ENCODE assay signal across 19 cellular contexts in the genomic region with DNA sequence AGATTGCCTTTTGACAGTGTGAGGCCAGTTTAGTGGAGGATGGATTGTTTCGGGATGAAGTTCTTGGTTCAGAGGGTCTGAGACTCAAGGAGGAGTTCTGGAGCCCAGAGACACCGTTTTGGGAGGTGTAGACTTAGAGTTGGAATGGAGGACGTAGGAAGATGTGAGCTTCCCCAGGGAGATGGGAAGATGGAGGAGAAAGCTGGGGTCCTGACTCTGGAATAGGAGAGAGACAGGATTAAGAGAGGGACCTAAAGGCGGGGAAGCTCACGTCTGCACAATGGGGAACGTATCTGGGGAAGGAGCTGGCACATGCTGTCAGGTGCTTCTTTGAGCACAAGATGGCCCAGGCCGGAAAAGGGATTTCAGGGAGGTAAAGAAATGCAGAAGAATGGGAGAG.
A peak's percentile ranks its signal among the peaks of the same experiment; 100 is the strongest.
DNase-seq lines count a peak whose midpoint lies in the region; FAIRE-seq and TF ChIP-seq lines count a peak whose summit lies in the region.
"Had no signal": no experiment of that assay in that cellular context is flagged by ENCODE, and none has a peak within 500 bp of the region (broad histone marks: within the 10 kb centered on the region; RNA-seq: fewer than 3 reads in every experiment).

No MANE protein-coding gene starts in this region.

- peaks cover 3% of the 10 kb centered on the region for H3K36me3 Mint-ChIP-seq in T-helper 1 cell treated with Interleukin-12 subunit alpha and Interleukin-12 subunit beta and Interleukin-4 antibody, amounts not matched to agents 30 μg/mL and 1 μg/mL, for 36 hours (ENCODE audit: low read depth)
- H3K36me3 Mint-ChIP-seq in activated naive CD4-positive, alpha-beta T cell treated with anti-CD3 and anti-CD28 coated beads, Interleukin-2, amount 10 ng/mL, durations not matched to agents 7 days and 5 days, result no peaks in the 10 kb centered on the region
- H3K36me3 Mint-ChIP-seq: CD8-positive, alpha-beta memory T cell had no signal

- 0 out of 2 replicates have a peak overlapping the region, but pooled peaks have one; percentile 9 for H2BK12ac ChIP-seq in H1 (ENCODE audit: low read depth, low read length)

- no peak overlapping the region for H2BK15ac ChIP-seq in H1 (ENCODE audit: low read length)

- no peak overlapping the region for H3K4me2 ChIP-seq in H1 (ENCODE audit: insufficient read depth in 1 of 2, low read depth in 2 of 2, low read length in 2 of 2)

- no peaks in the 10 kb centered on the region for H3K27me3 ChIP-seq in H1 (replicated peaks in 1 of 4; ENCODE audit: control insufficient read depth in 3 of 4, extremely low read depth in 1 of 4, insufficient read depth in 3 of 4, low read length in 3 of 4)
- H3K27me3 ChIP-seq in esophagus squamous epithelium, result peaks cover 0 to 11% (median 0%) of the 10 kb centered on the region in 4 donors

- DNase-seq in T-helper 1 cell (no peak), H1 (ENCODE audit: low read depth in 1 of 2, low spot score in 2 of 2) (no peak), esophagus squamous epithelium (lab: John Stamatoyannopoulos, UW) (no peak), SW480 (ENCODE audit: low spot score) (no peak)
- DNase-seq in activated naive CD4-positive, alpha-beta T cell treated with anti-CD3 and anti-CD28 coated beads, Interleukin-2, amount 10 ng/mL, durations not matched to agents 7 days and 5 days, result no peak
- no peak for DNase-seq in activated naive CD4-positive, alpha-beta T cell treated with anti-CD3 and anti-CD28 coated beads, Interleukin-2, amount 50 U/mL, for 16 hours
- DNase-seq in NK-92 treated with Interleukin-12 subunit alpha and Interleukin-12 subunit beta, amount 100 ng/mL, for 24 hours (lab: John Stamatoyannopoulos, UW), result no peak
- DNase-seq: CD8-positive, alpha-beta memory T cell; DMS79; H9; NCI-H1105; NCI-H1694; NCI-H2227 treated with DMSO at 0.1 percent for 48 hours; NCI-H524 treated with DMSO at 0.1 percent for 48 hours had no signal

- no peaks in the 10 kb centered on the region for H3K79me2 ChIP-seq in H1 (ENCODE audit: control insufficient read depth in 1 of 2, insufficient read depth in 2 of 2, low read length in 2 of 2)

- H3K4ac ChIP-seq in H1 (replicated peaks; ENCODE audit: insufficient read length, low read depth, low read length), result no peak overlapping the region

- no peak overlapping the region for H2AK5ac ChIP-seq in H1 (ENCODE audit: low read depth, low read length)

- H4K91ac ChIP-seq in H1 (replicated peaks; ENCODE audit: insufficient read length, low read length), result no peak overlapping the region

- H3K27ac ChIP-seq in H1 (ENCODE audit: low read depth, low read length), result no peak overlapping the region
- no peak overlapping the region for H3K27ac ChIP-seq in esophagus squamous epithelium
- H3K27ac ChIP-seq: 22Rv1 had no signal

- TF ChIP-seq POLR2A in H1 (IDR thresholded peaks at IDR 0.05; ENCODE audit: control extremely low read depth in 1 of 2, low read depth in 2 of 2, low read length in 2 of 2) (no peak), esophagus squamous epithelium (IDR thresholded peaks at IDR 0.05) (no peak)

- H3K4me3 ChIP-seq in H1 (ENCODE audit: extremely low read depth in 1 of 4, insufficient read depth in 2 of 4, low read depth in 3 of 4, low read length in 4 of 4), result no peak overlapping the region
- H3K4me3 ChIP-seq in esophagus squamous epithelium, result no peak overlapping the region

- H3K4me1 ChIP-seq in H1 (replicated peaks in 1 of 4; ENCODE audit: control insufficient read depth in 3 of 4, insufficient read depth in 4 of 4, low read length in 3 of 4) (peaks cover 0 to 6% (median 0%) of the 10 kb centered on the region in 4 experiments; a peak in 1 of 7 replicates), esophagus squamous epithelium (peaks cover 4 to 21% (median 12%) of the 10 kb centered on the region in 3 donors)

- no peak overlapping the region for H3K9ac ChIP-seq in H1 (replicated peaks in 1 of 4; ENCODE audit: extremely low read depth in 1 of 4, low read depth in 3 of 4, low read length in 3 of 4)

- POLR2A ChIA-PET in H1 (lab: Charles Lee; ENCODE audit: partially characterized antibody), result no interaction called here

- H3K9me3 Mint-ChIP-seq in T-helper 1 cell treated with Interleukin-12 subunit alpha and Interleukin-12 subunit beta and Interleukin-4 antibody, amounts not matched to agents 30 μg/mL and 1 μg/mL, for 36 hours, result no peaks in the 10 kb centered on the region
- no peaks in the 10 kb centered on the region for H3K9me3 Mint-ChIP-seq in activated naive CD4-positive, alpha-beta T cell treated with anti-CD3 and anti-CD28 coated beads, Interleukin-2, amount 10 ng/mL, durations not matched to agents 7 days and 5 days
- H3K9me3 Mint-ChIP-seq: CD8-positive, alpha-beta memory T cell; H9; IgD-negative memory B cell had no signal

- no peaks in the 10 kb centered on the region for H3K23me2 ChIP-seq in H1 (ENCODE audit: low read depth, low read length)

- TF ChIP-seq RAD21 in H1 (IDR thresholded peaks at IDR 0.05 in 1 of 2, conservative IDR thresholded peaks at IDR 0.05 in 1 of 2; ENCODE audit: low read depth in 2 of 2, low read length in 2 of 2), result no peak

- H2BK20ac ChIP-seq in H1 (ENCODE audit: low read length), result peak overlapping the region; percentile 13; the same call in 1 of the 2 replicates

- H3K23ac ChIP-seq in H1 (ENCODE audit: insufficient read length), result no peak overlapping the region

- CTCF ChIA-PET in activated naive CD4-positive, alpha-beta T cell treated with anti-CD3 and anti-CD28 coated beads, Interleukin-2, amount 10 ng/mL, durations not matched to agents 7 days and 5 days (lab: Charles Lee), result interaction anchor here (1.4 kb wide), 1 partner anchor 34 kb away, joined by 3 read pairs; no protein-coding TSS in a partner anchor
- CTCF ChIA-PET in H1 (lab: Charles Lee; ENCODE audit: partially characterized antibody), result interaction anchor here (0.7 to 1.3 kb wide), 8 partner anchors 12 to 192 kb away, joined by 3 to 5 read pairs (median 4); no protein-coding TSS in a partner anchor

- H3K4me1 Mint-ChIP-seq in T-helper 1 cell treated with Interleukin-12 subunit alpha and Interleukin-12 subunit beta and Interleukin-4 antibody, amounts not matched to agents 30 μg/mL and 1 μg/mL, for 36 hours (ENCODE audit: low read depth), result peaks cover 25% of the 10 kb centered on the region
- H3K4me1 Mint-ChIP-seq in activated naive CD4-positive, alpha-beta T cell treated with anti-CD3 and anti-CD28 coated beads, Interleukin-2, amount 10 ng/mL, durations not matched to agents 7 days and 5 days, result peaks cover 59% of the 10 kb centered on the region

- 85% methylated on average over 7 of the region's 7 CpGs; no CpG with 5 or more reads in 1 of the 2 experiments for whole genome bisulfite sequencing in H1 (ENCODE audit: extremely low coverage in 1 of 2, insufficient coverage in 1 of 2, insufficient read length in 1 of 2, insufficient replicate concordance in 2 of 2, low coverage in 1 of 2, low lambda C conversion rate in 2 of 2, missing lambda C conversion rate in 1 of 2), 2 experiments
- WGBS in esophagus squamous epithelium, 2 donors, result 82 to 86% methylated on average over 7 of the region's 7 CpGs

- H2BK120ac ChIP-seq in H1 (replicated peaks; ENCODE audit: low read depth, low read length), result no peak overlapping the region

- H3K36me3 ChIP-seq in H1 (ENCODE audit: control insufficient read depth in 2 of 4, insufficient read depth in 4 of 4, low read length in 3 of 4) (no peaks in the 10 kb centered on the region), esophagus squamous epithelium (no peaks in the 10 kb centered on the region)

- no peak overlapping the region for H3K56ac ChIP-seq in H1 (replicated peaks; ENCODE audit: insufficient read length, low read depth, low read length)

- H3K27me3 Mint-ChIP-seq in T-helper 1 cell treated with Interleukin-12 subunit alpha and Interleukin-12 subunit beta and Interleukin-4 antibody, amounts not matched to agents 30 μg/mL and 1 μg/mL, for 36 hours (ENCODE audit: low read depth), result no peaks in the 10 kb centered on the region
- peaks cover 4% of the 10 kb centered on the region for H3K27me3 Mint-ChIP-seq in activated naive CD4-positive, alpha-beta T cell treated with anti-CD3 and anti-CD28 coated beads, Interleukin-2, amount 10 ng/mL, durations not matched to agents 7 days and 5 days

- H4K20me1 ChIP-seq in H1 (replicated peaks in 1 of 2; ENCODE audit: control insufficient read depth in 1 of 2, insufficient read depth in 2 of 2, low read length in 2 of 2), result no peaks in the 10 kb centered on the region

- H3K9me3 ChIP-seq in H1 (ENCODE audit: insufficient read depth in 2 of 2, low read depth in 1 of 2, low read length in 1 of 2) (no peaks in the 10 kb centered on the region), esophagus squamous epithelium (no peaks in the 10 kb centered on the region)

- TF ChIP-seq EP300 in H1 (IDR thresholded peaks at IDR 0.05; ENCODE audit: borderline replicate concordance in 1 of 2, low read depth in 2 of 2, low read length in 2 of 2), result no peak

- peak overlapping the region; percentile 21 for H3K27ac Mint-ChIP-seq in T-helper 1 cell treated with Interleukin-12 subunit alpha and Interleukin-12 subunit beta and Interleukin-4 antibody, amounts not matched to agents 30 μg/mL and 1 μg/mL, for 36 hours
- peak overlapping the region; percentile 99 for H3K27ac Mint-ChIP-seq in activated naive CD4-positive, alpha-beta T cell treated with anti-CD3 and anti-CD28 coated beads, Interleukin-2, amount 10 ng/mL, durations not matched to agents 7 days and 5 days
- H3K27ac Mint-ChIP-seq: B cell, IgD-negative memory B cell had no signal

- no peak overlapping the region for H4K5ac ChIP-seq in H1 (ENCODE audit: insufficient read length, low read depth, low read length)

- TF ChIP-seq CTCF in H1 (IDR thresholded peaks at IDR 0.05; ENCODE audit: control extremely low read depth in 1 of 3, insufficient read depth in 1 of 3, low read depth in 1 of 3, low read length in 3 of 3), result no peak
- TF ChIP-seq CTCF in esophagus squamous epithelium (IDR thresholded peaks at IDR 0.05), result no peak

- no peak overlapping the region for H3K4me3 Mint-ChIP-seq in T-helper 1 cell treated with Interleukin-12 subunit alpha and Interleukin-12 subunit beta and Interleukin-4 antibody, amounts not matched to agents 30 μg/mL and 1 μg/mL, for 36 hours
- no peak overlapping the region for H3K4me3 Mint-ChIP-seq in activated naive CD4-positive, alpha-beta T cell treated with anti-CD3 and anti-CD28 coated beads, Interleukin-2, amount 10 ng/mL, durations not matched to agents 7 days and 5 days
- H3K4me3 Mint-ChIP-seq: B cell; CD8-positive, alpha-beta memory T cell; H9 had no signal

- H3K18ac ChIP-seq in H1 (ENCODE audit: extremely low read depth, low read length), result no peak overlapping the region

- no peaks in the 10 kb centered on the region for H3K79me1 ChIP-seq in H1 (ENCODE audit: low read depth, low read length)

- intact Hi-C loops in esophagus squamous epithelium (cut with DNase I), result no loop called here

- no peak overlapping the region for H2AFZ ChIP-seq in H1 (ENCODE audit: low read length)

- H3K14ac ChIP-seq in H1 (ENCODE audit: insufficient read length), result no peak overlapping the region

- no peak overlapping the region for H2BK5ac ChIP-seq in H1 (ENCODE audit: low read depth, low read length)

- H4K8ac ChIP-seq in H1 (ENCODE audit: extremely low read depth, insufficient read depth, low read length), result no peak overlapping the region

- no peak for FAIRE-seq in H1 (lab: Jason Lieb, UNC)
- FAIRE-seq: D721Med had no signal

TF ChIP-seq in H1, 55 proteins besides CTCF, POLR2A, EP300 and RAD21 (continues in another document):
- no peak for TF ChIP-seq CEBPB (IDR thresholded peaks at IDR 0.05; ENCODE audit: low read depth, low read length)
- no peak for TF ChIP-seq HDAC2 (IDR thresholded peaks at IDR 0.05; ENCODE audit: borderline replicate concordance in 1 of 2, low read depth in 2 of 2, low read length in 2 of 2)
